In genomic region chr4:139084425-139085093, GRCh38 we compare ENCODE assay signal across 7 cellular contexts.
A peak's percentile ranks its signal among the peaks of the same experiment; 100 is the strongest.
DNase-seq lines count a peak whose midpoint lies in the region; ATAC-seq, FAIRE-seq and TF ChIP-seq lines count a peak whose summit lies in the region.

No MANE protein-coding gene starts in this region.

- H3K9me3 ChIP-seq in Loucy (ENCODE audit: insufficient read depth, low read depth, low read length) (no peaks in the 10 kb centered on the region), mesodermal cell (ENCODE audit: control insufficient read depth, low read length) (no peaks in the 10 kb centered on the region)

- ATAC-seq in HG02571 (IDR thresholded peaks at IDR 0.05; ENCODE audit: unreplicated experiment) = no peak

- H4K20me1 ChIP-seq in Loucy (ENCODE audit: insufficient read depth, low read length, poor library complexity, severe bottlenecking) = peaks cover 31% of the 10 kb centered on the region

- peak overlapping the region; percentile 64 for H3K4me3 ChIP-seq in GM12875 (ENCODE audit: low read depth, low read length)
- peak overlapping the region; percentile 99 for H3K4me3 ChIP-seq in Loucy (ENCODE audit: low read length, poor library complexity, severe bottlenecking)
- H3K4me3 ChIP-seq in bronchial epithelial cell (ENCODE audit: low read depth, low read length) = peak overlapping the region; percentile 91
- H3K4me3 ChIP-seq in mesodermal cell (ENCODE audit: extremely low read depth, insufficient read depth, low read length, poor library complexity, severe bottlenecking) = peak overlapping the region; percentile 83

- FAIRE-seq in bronchial epithelial cell (lab: Jason Lieb, UNC) = no peak

- WGBS in mesodermal cell (ENCODE audit: insufficient coverage in 2 of 2), 2 experiments = 1 to 2% methylated on average over 18 to 22 of the region's 32 CpGs

- peaks cover 40% of the 10 kb centered on the region for H3K79me2 ChIP-seq in Loucy (ENCODE audit: insufficient read depth, low read length)

- peaks cover 9% of the 10 kb centered on the region for H3F3A ChIP-seq in Loucy (ENCODE audit: low read depth)

- no peaks in the 10 kb centered on the region for H3K9me2 ChIP-seq in Loucy (replicated peaks; ENCODE audit: low read depth, low read length)

- H3K4me1 ChIP-seq in Loucy (ENCODE audit: insufficient read depth, low read length, poor library complexity, severe bottlenecking) (peaks cover 39% of the 10 kb centered on the region), mesodermal cell (ENCODE audit: control insufficient read depth, insufficient read depth, low read length, poor library complexity, severe bottlenecking) (no peaks in the 10 kb centered on the region)

- H3K4me2 ChIP-seq in Loucy (ENCODE audit: low read depth, low read length, poor library complexity, severe bottlenecking) = peak overlapping the region; percentile 84

- peak overlapping the region; percentile 81 for H2AFZ ChIP-seq in Loucy (ENCODE audit: low read length)

- H3K27me3 ChIP-seq in Loucy (ENCODE audit: insufficient read depth, low read length, poor library complexity, severe bottlenecking) = no peaks in the 10 kb centered on the region
- H3K27me3 ChIP-seq in bronchial epithelial cell (ENCODE audit: control insufficient read depth, insufficient read depth, low read length) = no peaks in the 10 kb centered on the region

- H3K36me3 ChIP-seq in Loucy (ENCODE audit: insufficient read depth, low read length) (no peaks in the 10 kb centered on the region), bronchial epithelial cell (ENCODE audit: control insufficient read depth, insufficient read depth, low read length) (no peaks in the 10 kb centered on the region), mesodermal cell (ENCODE audit: control insufficient read depth, insufficient read depth, low read length) (no peaks in the 10 kb centered on the region)

- DNase-seq in bronchial epithelial cell (ENCODE audit: low read depth) (no peak), NCI-H226 (no peak)
- DNase-seq in NK-92 treated with Interleukin-12 subunit alpha and Interleukin-12 subunit beta, amount 100 ng/mL, for 24 hours (lab: John Stamatoyannopoulos, UW) = no peak

- H3K9ac ChIP-seq in Loucy (ENCODE audit: low read depth, low read length, poor library complexity, severe bottlenecking) = peak overlapping the region; percentile 99

- H3K27ac ChIP-seq in mesodermal cell (ENCODE audit: low read depth, low read length, severe bottlenecking) = peak overlapping the region; percentile 90

- no peak for TF ChIP-seq CTCF in GM12875 (IDR thresholded peaks at IDR 0.05; ENCODE audit: borderline replicate concordance, insufficient read depth, low read depth, low read length)
- TF ChIP-seq CTCF in Loucy (conservative IDR thresholded peaks at IDR 0.05; ENCODE audit: low read length) = no peak
- TF ChIP-seq CTCF in bronchial epithelial cell (IDR thresholded peaks at IDR 0.05; ENCODE audit: insufficient read depth, low read length, severe bottlenecking) = no peak
